Comparison of ENCODE assay signal across 16 cellular contexts in the genomic region with DNA sequence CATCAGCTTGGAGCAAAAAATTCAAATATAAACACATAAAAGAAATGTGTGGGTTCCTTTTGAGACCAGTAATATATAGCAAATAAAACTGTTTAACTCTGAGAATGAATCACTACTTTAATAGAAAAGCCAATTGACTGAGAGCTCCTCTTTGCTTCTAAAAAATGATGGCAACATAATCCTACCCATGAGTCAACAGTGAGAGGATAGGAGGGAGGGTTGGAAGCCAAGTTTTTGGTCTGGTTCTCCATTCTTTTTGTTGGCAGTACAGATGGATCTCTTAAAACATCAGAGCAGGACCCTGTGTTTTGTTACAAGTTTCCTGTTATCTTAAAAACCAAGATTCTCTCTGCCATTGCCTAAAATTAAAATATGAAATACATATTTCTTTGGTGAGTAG. TPM values are rescaled to one million over a fixed set of nuclear protein-coding genes. Genes with fewer than 3 reads are reported as not detected.
A peak's percentile ranks its signal among the peaks of the same experiment; 100 is the strongest.
DNase-seq lines count a peak whose midpoint lies in the region; TF ChIP-seq lines count a peak whose summit lies in the region.
"Had no signal": no experiment of that assay in that cellular context is flagged by ENCODE, and none has a peak within 500 bp of the region (broad histone marks: within the 10 kb centered on the region; RNA-seq: fewer than 3 reads in every experiment).

No MANE protein-coding gene starts in this region.

- no peaks in the 10 kb centered on the region for H3K27me3 ChIP-seq in colonic mucosa
- H3K27me3 ChIP-seq: right atrium auricular region had no signal

- no peak overlapping the region for H3K27ac ChIP-seq in colonic mucosa
- H3K27ac ChIP-seq: right atrium auricular region had no signal

- no peak for TF ChIP-seq CTCF in AG10803 (conservative IDR thresholded peaks at IDR 0.05; ENCODE audit: low read length)
- no peak for TF ChIP-seq CTCF in colonic mucosa (IDR thresholded peaks at IDR 0.05)

- DNase-seq in AG10803 (ENCODE audit: low read depth) (peak; percentile 56), M059J (ENCODE audit: low read depth) (peak; percentile 84), dedifferentiated amniotic fluid mesenchymal stem cell (ENCODE audit: extremely low spot score) (peak; percentile 52), myocyte (ENCODE audit: low read depth) (peak; percentile 36), cerebellar nuclear complex (lab: John Stamatoyannopoulos, UW) (no peak), colonic mucosa (no peak), hippocampal formation (lab: John Stamatoyannopoulos, UW) (no peak), kidney glomerular epithelial cell (lab: John Stamatoyannopoulos, UW) (no peak)
- DNase-seq: activated CD4-positive, alpha-beta memory T cell treated with anti-CD3 and anti-CD28 coated beads for 36 hours; activated T-cell treated with anti-CD3 and anti-CD28 coated beads, Interleukin-2, amount 50 U/mL, for 4 hours; AML-193; GF-D8; glutamatergic neuron; RPMI8226 had no signal

- H3K9me3 ChIP-seq in colonic mucosa, result no peaks in the 10 kb centered on the region
- H3K9me3 ChIP-seq: right atrium auricular region had no signal

- H3K36me3 ChIP-seq in colonic mucosa, result no peaks in the 10 kb centered on the region
- H3K36me3 ChIP-seq: right atrium auricular region had no signal

- H3K9ac ChIP-seq in colonic mucosa (ENCODE audit: low read depth in 2 of 2, low read length in 2 of 2), result no peak overlapping the region

- intact Hi-C loops in colonic mucosa (cut with DNase I), result no loop called here

- H3K4me3 ChIP-seq in AG10803 (ENCODE audit: low read length), result no peak overlapping the region
- no peak overlapping the region for H3K4me3 ChIP-seq in colonic mucosa
- H3K4me3 ChIP-seq: right atrium auricular region had no signal

- H3K4me1 ChIP-seq in colonic mucosa, result no peaks in the 10 kb centered on the region
- H3K4me1 ChIP-seq: right atrium auricular region had no signal

RNA-seq across cellular contexts. Expression of a gene that starts 50.0 kb away (rescaled TPM):
- total RNA-seq in M059J (2014; rRNA removed; shearing (Covaris generic)), result 17.5 and 25.1 TPM in 2 replicates
- total RNA-seq in myocyte (133 and 144 TPM in 2 replicates), colonic mucosa (10 to 100 TPM; 20.6 to 40.3 TPM)
- polyA plus RNA-seq in myocyte (2012), result 116 TPM
- total RNA-seq: activated CD4-positive, alpha-beta memory T cell treated with anti-CD3 and anti-CD28 coated beads for 36 hours had no signal
- polyA plus RNA-seq: IgD-negative memory B cell had no signal

Comparison
In these comparisons a context has a peak if more than half of its experiments do, and no peak if none do; other contexts are left out.
1. DNase-seq: peak in AG10803 (single experiment), M059J (single experiment), dedifferentiated amniotic fluid mesenchymal stem cell (single experiment) and myocyte (single experiment); none in cerebellar nuclear complex (0 of 2), colonic mucosa (single experiment), hippocampal formation (0 of 2) and kidney glomerular epithelial cell (single experiment).